Comparison of ENCODE assay signal across 1 cellular context in the genomic region with DNA sequence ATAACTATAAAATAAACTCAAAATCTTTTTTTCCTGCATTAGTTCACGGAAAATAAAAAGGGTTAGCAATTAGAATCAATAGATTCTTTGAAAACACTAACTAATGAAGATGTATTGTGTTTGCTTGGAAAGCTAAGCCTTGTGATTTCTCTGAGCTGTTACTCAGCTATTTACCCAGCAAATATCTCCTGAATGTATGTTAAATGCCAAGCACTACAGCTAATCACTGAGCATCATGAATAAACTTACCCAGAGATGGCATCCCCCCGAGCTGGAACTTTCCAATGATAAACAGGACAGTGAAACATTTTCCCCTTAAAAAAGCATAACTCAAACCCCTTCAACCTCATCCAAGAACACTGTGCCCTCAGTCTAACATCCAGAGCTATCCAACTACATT.
TF ChIP-seq lines count a peak whose summit lies in the region.

No MANE protein-coding gene starts in this region.

TF ChIP-seq in GM23338, 12 proteins besides CTCF, POLR2A, EP300 and RAD21 (continued from another document):
- TF ChIP-seq ZNF114 (CRISPR knock-in tag; IDR thresholded peaks at IDR 0.05): no peak
- no peak for TF ChIP-seq EZH2phosphoT487 (IDR thresholded peaks at IDR 0.05; ENCODE audit: unreplicated experiment)
- TF ChIP-seq, protein P1, sequence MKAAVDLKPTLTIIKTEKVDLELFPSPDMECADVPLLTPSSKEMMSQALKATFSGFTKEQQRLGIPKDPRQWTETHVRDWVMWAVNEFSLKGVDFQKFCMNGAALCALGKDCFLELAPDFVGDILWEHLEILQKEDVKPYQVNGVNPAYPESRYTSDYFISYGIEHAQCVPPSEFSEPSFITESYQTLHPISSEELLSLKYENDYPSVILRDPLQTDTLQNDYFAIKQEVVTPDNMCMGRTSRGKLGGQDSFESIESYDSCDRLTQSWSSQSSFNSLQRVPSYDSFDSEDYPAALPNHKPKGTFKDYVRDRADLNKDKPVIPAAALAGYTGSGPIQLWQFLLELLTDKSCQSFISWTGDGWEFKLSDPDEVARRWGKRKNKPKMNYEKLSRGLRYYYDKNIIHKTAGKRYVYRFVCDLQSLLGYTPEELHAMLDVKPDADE (IDR thresholded peaks at IDR 0.05): no peak
- TF ChIP-seq CREB1 (CRISPR knock-in tag; IDR thresholded peaks at IDR 0.05; ENCODE audit: low read depth): no peak
- TF ChIP-seq STAT1 (IDR thresholded peaks at IDR 0.05; ENCODE audit: unreplicated experiment): no peak
